9 cellular contexts compared by ENCODE assay signal in the genomic region with DNA sequence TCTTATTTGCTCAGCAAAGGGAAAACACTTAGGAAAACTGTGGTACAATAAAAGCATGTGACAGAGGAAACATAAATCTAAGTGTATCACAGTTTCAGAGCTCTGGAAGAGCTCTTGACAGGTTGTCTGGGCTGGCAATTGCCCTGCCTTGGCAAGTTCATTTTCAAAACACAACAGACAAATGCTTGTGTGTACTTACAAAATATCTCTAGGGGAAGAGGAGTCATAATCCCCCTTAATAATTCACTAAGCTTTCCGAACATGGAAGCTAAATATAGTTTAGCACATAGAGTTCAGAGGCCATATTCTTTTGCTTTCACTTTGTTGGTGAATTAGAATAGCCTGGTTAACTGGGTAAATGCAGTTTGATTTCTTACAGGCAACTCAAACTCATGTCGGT.
DNase-seq lines count a peak whose midpoint lies in the region; TF ChIP-seq lines count a peak whose summit lies in the region.
"Had no signal": no experiment of that assay in that cellular context is flagged by ENCODE, and none has a peak within 500 bp of the region (broad histone marks: within the 10 kb centered on the region; RNA-seq: fewer than 3 reads in every experiment).

No MANE protein-coding gene starts in this region.

- no peak overlapping the region for H2BK12ac ChIP-seq in neuronal stem cell (ENCODE audit: low read length)

- no peaks in the 10 kb centered on the region for H3K9me3 ChIP-seq in neuronal stem cell (replicated peaks in 1 of 2; ENCODE audit: control insufficient read depth in 2 of 2, insufficient read depth in 1 of 2, low read depth in 1 of 2, low read length in 2 of 2)
- H3K9me3 ChIP-seq: neutrophil had no signal

- no peaks in the 10 kb centered on the region for H3K36me3 ChIP-seq in ACC112 (ENCODE audit: insufficient read depth, low read length)
- H3K36me3 ChIP-seq in neuronal stem cell (replicated peaks in 1 of 2; ENCODE audit: control insufficient read depth in 2 of 2, insufficient read depth in 2 of 2, low read length in 2 of 2): no peaks in the 10 kb centered on the region
- H3K36me3 ChIP-seq: neutrophil had no signal

- peak overlapping the region; percentile 53 for H3K4me3 ChIP-seq in ACC112 (ENCODE audit: low read depth, low read length)
- H3K4me3 ChIP-seq in neuronal stem cell (ENCODE audit: low read length in 2 of 2): no peak overlapping the region

- no peak overlapping the region for H2AK5ac ChIP-seq in neuronal stem cell (ENCODE audit: low read depth, low read length)

- in situ Hi-C loops in SK-MEL-5 (cut with HindIII; ENCODE audit: low pct_unique_long_range_greater_than_20kb, low sequenced_read_pairs): no loop called here

- no peak for TF ChIP-seq CTCF in GM20000 (IDR thresholded peaks at IDR 0.05; ENCODE audit: extremely low read depth, missing control alignments)

- H3K14ac ChIP-seq in neuronal stem cell (ENCODE audit: low read length): no peak overlapping the region

- H3K27ac ChIP-seq in ACC112 (ENCODE audit: low read depth, low read length): no peak overlapping the region
- H3K27ac ChIP-seq in neuronal stem cell (replicated peaks; ENCODE audit: low read length): no peak overlapping the region
- H3K27ac ChIP-seq: neutrophil had no signal

- no peaks in the 10 kb centered on the region for H3K79me2 ChIP-seq in ACC112 (ENCODE audit: control insufficient read depth, insufficient read depth, low read length, unreplicated experiment)

- H3K4me1 ChIP-seq in ACC112 (ENCODE audit: control insufficient read depth, insufficient read depth, low read length, unreplicated experiment) (peaks cover 4% of the 10 kb centered on the region), neuronal stem cell (ENCODE audit: control insufficient read depth in 2 of 2, insufficient read depth in 1 of 2, low read depth in 1 of 2, low read length in 2 of 2) (no peaks in the 10 kb centered on the region)

- WGBS in neuronal stem cell (ENCODE audit: extremely low coverage in 2 of 2, insufficient read length in 2 of 2, insufficient replicate concordance in 1 of 2), 2 donors: no CpG with 5 or more reads among the region's 2 CpGs

- H2BK15ac ChIP-seq in neuronal stem cell (ENCODE audit: low read length): no peak overlapping the region

- no peak overlapping the region for H3K9ac ChIP-seq in neuronal stem cell (ENCODE audit: low read depth, low read length, poor library complexity)

- H3K79me1 ChIP-seq in neuronal stem cell (ENCODE audit: low read depth, low read length): no peaks in the 10 kb centered on the region

- H2BK5ac ChIP-seq in neuronal stem cell (ENCODE audit: low read length): no peak overlapping the region

- H4K91ac ChIP-seq in neuronal stem cell (ENCODE audit: low read depth, low read length, poor library complexity): no peak overlapping the region

- H3K27me3 ChIP-seq in ACC112 (ENCODE audit: insufficient read depth, low read length) (no peaks in the 10 kb centered on the region), neuronal stem cell (ENCODE audit: control insufficient read depth in 3 of 3, insufficient read depth in 3 of 3, low read depth in 1 of 3, low read length in 3 of 3) (no peaks in the 10 kb centered on the region)
- H3K27me3 ChIP-seq: neutrophil had no signal

- H2AFZ ChIP-seq in ACC112 (ENCODE audit: low read length, unreplicated experiment) (peak overlapping the region; percentile 62), neuronal stem cell (ENCODE audit: low read length) (no peak overlapping the region)

- no peak overlapping the region for H3K4ac ChIP-seq in neuronal stem cell (ENCODE audit: low read length)

- H2BK120ac ChIP-seq in neuronal stem cell (ENCODE audit: low read depth, low read length): no peak overlapping the region

- DNase-seq in GM20000 (ENCODE audit: low spot score): peak; percentile 4
- DNase-seq in SK-MEL-5 (ENCODE audit: low read depth, low spot score): peak; percentile 2
- DNase-seq in kidney tubule cell (ENCODE audit: low spot score): peak; percentile 44
- DNase-seq in neuronal stem cell (ENCODE audit: low spot score): no peak
- DNase-seq in HT-29 (ENCODE audit: low spot score): no peak
- DNase-seq in cerebellar nuclear complex (lab: John Stamatoyannopoulos, UW): no peak
- DNase-seq in NCI-H526 (lab: John Stamatoyannopoulos, UW): no peak

- H4K8ac ChIP-seq in neuronal stem cell (ENCODE audit: low read depth, low read length): no peak overlapping the region

- no peak overlapping the region for H3K4me2 ChIP-seq in neuronal stem cell (ENCODE audit: insufficient read depth, low read length, poor library complexity, severe bottlenecking)

- no peak overlapping the region for H3K23ac ChIP-seq in neuronal stem cell (ENCODE audit: low read depth, low read length, poor library complexity)

- no peak overlapping the region for H3K18ac ChIP-seq in neuronal stem cell (ENCODE audit: low read length)

Comparison
In these comparisons a context has a peak if more than half of its experiments do, and no peak if none do; other contexts are left out.
1. DNase-seq: peak in GM20000 (single experiment), SK-MEL-5 (single experiment) and kidney tubule cell (single experiment); none in neuronal stem cell (single experiment), HT-29 (single experiment), cerebellar nuclear complex (0 of 2) and NCI-H526 (0 of 2).